ENCODE assay signal across 22 cellular contexts in the genomic region with DNA sequence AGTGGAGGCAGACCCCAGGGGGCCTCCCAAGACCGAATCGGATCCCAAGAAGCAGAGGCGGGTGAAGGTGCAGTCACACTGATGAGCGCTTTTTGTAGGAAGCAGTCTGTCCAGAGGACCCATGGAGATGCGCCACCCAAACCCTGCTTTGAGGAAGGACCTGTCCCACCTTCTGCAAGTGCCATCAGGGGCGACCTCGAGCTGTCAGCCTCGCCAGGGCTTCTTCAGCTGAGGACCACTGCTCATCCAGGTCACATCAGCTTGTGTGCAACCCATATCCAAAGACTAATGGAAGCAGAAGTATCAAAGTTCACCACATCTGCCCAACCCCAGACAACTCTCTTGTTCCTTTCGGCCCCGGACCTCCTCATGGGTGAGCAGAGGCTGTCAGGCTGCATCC.
DNase-seq lines count a peak whose midpoint lies in the region; ATAC-seq and TF ChIP-seq lines count a peak whose summit lies in the region.
"Had no signal": no experiment of that assay in that cellular context is flagged by ENCODE, and none has a peak within 500 bp of the region (broad histone marks: within the 10 kb centered on the region; RNA-seq: fewer than 3 reads in every experiment).

No MANE protein-coding gene starts in this region.

- H3K36me3 ChIP-seq in neuronal stem cell (replicated peaks in 1 of 2; ENCODE audit: control insufficient read depth in 2 of 2, insufficient read depth in 2 of 2, low read length in 2 of 2) = no peaks in the 10 kb centered on the region
- no peaks in the 10 kb centered on the region for H3K36me3 ChIP-seq in upper lobe of right lung
- H3K36me3 ChIP-seq in endodermal cell (ENCODE audit: control insufficient read depth, insufficient read depth, low read length) = no peaks in the 10 kb centered on the region
- H3K36me3 ChIP-seq: BE2C, BLaER1 had no signal

- no peaks in the 10 kb centered on the region for H3K9me3 Mint-ChIP-seq in endodermal cell
- H3K9me3 Mint-ChIP-seq: CD14-positive monocyte; CD4-positive, alpha-beta memory T cell; CD4-positive, CD25-positive, alpha-beta regulatory T cell; CD8-positive, alpha-beta memory T cell had no signal

- peak; percentile 12 for ATAC-seq in upper lobe of right lung

- H3K9me3 ChIP-seq in neuronal stem cell (replicated peaks in 1 of 2; ENCODE audit: control insufficient read depth in 2 of 2, insufficient read depth in 1 of 2, low read depth in 1 of 2, low read length in 2 of 2) (peaks cover 0 to 2% of the 10 kb centered on the region in 2 donors), upper lobe of right lung (no peaks in the 10 kb centered on the region), endodermal cell (ENCODE audit: control insufficient read depth, low read length) (no peaks in the 10 kb centered on the region)
- H3K9me3 ChIP-seq: BE2C, BLaER1 had no signal

- H2BK15ac ChIP-seq in neuronal stem cell (ENCODE audit: low read length) = peak overlapping the region; percentile 10

- H3K36me3 Mint-ChIP-seq in endodermal cell (ENCODE audit: low read depth) = no peaks in the 10 kb centered on the region
- H3K36me3 Mint-ChIP-seq: CD14-positive monocyte; CD4-positive, alpha-beta memory T cell; CD4-positive, CD25-positive, alpha-beta regulatory T cell; CD8-positive, alpha-beta memory T cell had no signal

- no CpG with 5 or more reads among the region's 10 CpGs for WGBS in neuronal stem cell (ENCODE audit: extremely low coverage in 2 of 2, insufficient read length in 2 of 2, insufficient replicate concordance in 1 of 2), 2 donors
- 93 to 94% methylated on average over 3 to 10 of the region's 10 CpGs for WGBS in endodermal cell (ENCODE audit: insufficient coverage in 1 of 2, insufficient read length in 1 of 2), 2 experiments

- no peak overlapping the region for H3K14ac ChIP-seq in neuronal stem cell (ENCODE audit: low read length)

- H3K27me3 Mint-ChIP-seq in endodermal cell (ENCODE audit: insufficient read depth) = peaks cover 59% of the 10 kb centered on the region

- H4K91ac ChIP-seq in neuronal stem cell (ENCODE audit: low read depth, low read length, poor library complexity) = no peak overlapping the region

- H3K9ac ChIP-seq in neuronal stem cell (ENCODE audit: low read depth, low read length, poor library complexity) = no peak overlapping the region
- H3K9ac ChIP-seq in endodermal cell (ENCODE audit: extremely low read depth, low read length, poor library complexity, severe bottlenecking) = no peak overlapping the region
- H3K9ac ChIP-seq: BLaER1 had no signal

- no peak overlapping the region for H3K27ac Mint-ChIP-seq in endodermal cell
- H3K27ac Mint-ChIP-seq: CD14-positive monocyte; CD8-positive, alpha-beta memory T cell had no signal

- intact Hi-C loops in upper lobe of right lung (cut with DNase I) = no loop called here

- H3K23ac ChIP-seq in neuronal stem cell (ENCODE audit: low read depth, low read length, poor library complexity) = peak overlapping the region; percentile 18

- H3K4me1 ChIP-seq in neuronal stem cell (ENCODE audit: control insufficient read depth in 2 of 2, insufficient read depth in 1 of 2, low read depth in 1 of 2, low read length in 2 of 2) (no peaks in the 10 kb centered on the region), upper lobe of right lung (no peaks in the 10 kb centered on the region), endodermal cell (ENCODE audit: control insufficient read depth, insufficient read depth, low read length) (no peaks in the 10 kb centered on the region)

- H3K4me2 ChIP-seq in neuronal stem cell (ENCODE audit: insufficient read depth, low read length, poor library complexity, severe bottlenecking) = no peak overlapping the region
- H3K4me2 ChIP-seq: BLaER1 had no signal

- H3K27ac ChIP-seq in neuronal stem cell (replicated peaks; ENCODE audit: low read length) = no peak overlapping the region
- no peak overlapping the region for H3K27ac ChIP-seq in upper lobe of right lung
- no peak overlapping the region for H3K27ac ChIP-seq in endodermal cell (ENCODE audit: low read depth, low read length)
- H3K27ac ChIP-seq: BLaER1 had no signal

- H3K4me3 Mint-ChIP-seq in endodermal cell = no peak overlapping the region
- H3K4me3 Mint-ChIP-seq: CD14-positive monocyte; CD4-positive, alpha-beta memory T cell; CD4-positive, CD25-positive, alpha-beta regulatory T cell; CD8-positive, alpha-beta memory T cell had no signal

- DNase-seq in activated effector memory CD4-positive, alpha-beta T cell treated with anti-CD3 and anti-CD28 coated beads, Interleukin-2, amount 50 U/mL, for 16 hours = peak; percentile 48
- DNase-seq in activated effector memory CD4-positive, alpha-beta T cell treated with Interleukin-2 at 50 U/mL for 16 hours = no peak
- peak; percentile 35 for DNase-seq in activated CD8-positive, alpha-beta memory T cell treated with anti-CD3 and anti-CD28 coated beads, Interleukin-2, amount 50 U/mL, for 48 hours
- DNase-seq in neuronal stem cell (ENCODE audit: low spot score) (no peak), upper lobe of right lung (no peak), endodermal cell (no peak), SW480 (ENCODE audit: low spot score) (no peak)
- DNase-seq in activated naive CD4-positive, alpha-beta T cell treated with anti-CD3 and anti-CD28 coated beads, Interleukin-2, amount 50 U/mL, for 16 hours = no peak
- DNase-seq: 8988T; ACHN; BE2C; C1 segment of cervical spinal cord; CD4-positive, alpha-beta memory T cell; CD4-positive, CD25-positive, alpha-beta regulatory T cell; CD8-positive, alpha-beta memory T cell; COR-L47; DMS 273 treated with DMSO at 0.1 percent for 48 hours; DMS153; DMS79 treated with DMSO at 0.1 percent for 48 hours; GF-D8 had no signal

- H3K4me1 Mint-ChIP-seq in endodermal cell = no peaks in the 10 kb centered on the region
- H3K4me1 Mint-ChIP-seq: CD4-positive, alpha-beta memory T cell; CD4-positive, CD25-positive, alpha-beta regulatory T cell; CD8-positive, alpha-beta memory T cell had no signal

- H3K4me3 ChIP-seq in neuronal stem cell (ENCODE audit: low read length in 2 of 2) = no peak overlapping the region
- H3K4me3 ChIP-seq in upper lobe of right lung = no peak overlapping the region
- no peak overlapping the region for H3K4me3 ChIP-seq in endodermal cell (ENCODE audit: low read length)
- H3K4me3 ChIP-seq: BLaER1 had no signal

- no peak overlapping the region for H3K4ac ChIP-seq in neuronal stem cell (ENCODE audit: low read length)

- H3K18ac ChIP-seq in neuronal stem cell (ENCODE audit: low read length) = peak overlapping the region; percentile 23

- no peak for TF ChIP-seq CTCF in upper lobe of right lung (IDR thresholded peaks at IDR 0.05)
- TF ChIP-seq CTCF in endodermal cell (conservative IDR thresholded peaks at IDR 0.05) = no peak

- H2AFZ ChIP-seq in neuronal stem cell (ENCODE audit: low read length) = no peak overlapping the region

- no peak overlapping the region for H4K8ac ChIP-seq in neuronal stem cell (ENCODE audit: low read depth, low read length)

- H2AK5ac ChIP-seq in neuronal stem cell (ENCODE audit: low read depth, low read length) = peak overlapping the region; percentile 53

- H2BK120ac ChIP-seq in neuronal stem cell (ENCODE audit: low read depth, low read length) = no peak overlapping the region

- no peak overlapping the region for H2BK12ac ChIP-seq in neuronal stem cell (ENCODE audit: low read length)

- H3K27me3 ChIP-seq in neuronal stem cell (ENCODE audit: control insufficient read depth in 3 of 3, insufficient read depth in 3 of 3, low read depth in 1 of 3, low read length in 3 of 3) = peaks cover 0 to 37% (median 0%) of the 10 kb centered on the region in 3 experiments
- H3K27me3 ChIP-seq in upper lobe of right lung = no peaks in the 10 kb centered on the region
- peaks cover 71% of the 10 kb centered on the region for H3K27me3 ChIP-seq in endodermal cell (ENCODE audit: control insufficient read depth, insufficient read depth, low read length, poor library complexity, severe bottlenecking)
- H3K27me3 ChIP-seq: BE2C, BLaER1 had no signal

- H3K79me1 ChIP-seq in neuronal stem cell (ENCODE audit: low read depth, low read length) = no peaks in the 10 kb centered on the region

- no peak overlapping the region for H2BK5ac ChIP-seq in neuronal stem cell (ENCODE audit: low read length)

Comparison
In these comparisons a context has a peak if more than half of its experiments do, and no peak if none do; other contexts are left out.
1. DNase-seq: peak in activated effector memory CD4-positive, alpha-beta T cell treated with anti-CD3 and anti-CD28 coated beads, Interleukin-2, amount 50 U/mL, for 16 hours (single experiment) and activated CD8-positive, alpha-beta memory T cell treated with anti-CD3 and anti-CD28 coated beads, Interleukin-2, amount 50 U/mL, for 48 hours (single experiment); none in activated effector memory CD4-positive, alpha-beta T cell treated with Interleukin-2 at 50 U/mL for 16 hours (single experiment), neuronal stem cell (single experiment), upper lobe of right lung (single experiment), endodermal cell (single experiment), activated naive CD4-positive, alpha-beta T cell treated with anti-CD3 and anti-CD28 coated beads, Interleukin-2, amount 50 U/mL, for 16 hours (single experiment) and SW480 (single experiment).